Comparison of ENCODE assay signal across 2 cellular contexts in genomic region chr21:45626127-45626526, GRCh38. TPM values are rescaled to one million over a fixed set of nuclear protein-coding genes. Genes with fewer than 3 reads are reported as not detected.
"Had no signal": no experiment of that assay in that cellular context is flagged by ENCODE, and none has a peak within 500 bp of the region (broad histone marks: within the 10 kb centered on the region; RNA-seq: fewer than 3 reads in every experiment).

No MANE protein-coding gene starts in this region.

RNA-seq across cellular contexts. Expression of gene PCBP3, which starts 17.4 kb away (rescaled TPM):
- total RNA-seq: ascending aorta, bronchial epithelial cell had no signal
